Comparison of ENCODE assay signal across 10 cellular contexts in the genomic region with DNA sequence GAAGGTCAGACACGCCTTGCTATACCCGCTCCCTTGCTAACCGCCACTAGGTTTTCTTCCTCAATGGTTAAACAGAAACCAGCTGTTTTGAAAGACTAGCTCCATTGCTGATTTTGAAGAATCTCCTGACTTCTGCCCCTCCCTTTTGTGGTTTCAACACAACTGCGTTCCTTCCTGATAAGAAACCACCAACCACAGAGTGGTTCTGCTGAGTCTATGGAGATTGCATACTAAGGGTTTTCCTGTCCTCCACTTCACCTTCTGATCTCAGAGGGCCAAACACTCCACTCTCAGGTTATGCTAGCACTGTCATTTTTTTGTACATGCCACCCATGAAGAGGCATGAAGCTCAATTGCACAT.
DNase-seq lines count a peak whose midpoint lies in the region; ATAC-seq and TF ChIP-seq lines count a peak whose summit lies in the region.
"Had no signal": no experiment of that assay in that cellular context is flagged by ENCODE, and none has a peak within 500 bp of the region (broad histone marks: within the 10 kb centered on the region; RNA-seq: fewer than 3 reads in every experiment).

No MANE protein-coding gene starts in this region.

- no peaks in the 10 kb centered on the region for H3K27me3 ChIP-seq in ovary

- H3K4me3 Mint-ChIP-seq in activated T-helper 17 cell treated with anti-CD3 and anti-CD28 coated beads, Interleukin-2, amount 50 U/mL, for 72 hours = peak overlapping the region; percentile 16

- H3K27ac ChIP-seq in ovary = no peak overlapping the region
- H3K27ac ChIP-seq: parathyroid adenoma, VCaP had no signal

- 29 to 41% (median 33%) methylated on average over 4 of the region's 4 CpGs for WGBS in ovary, 3 donors

- no peak for TF ChIP-seq CTCF in GM12864 (IDR thresholded peaks at IDR 0.05; ENCODE audit: low read depth, low read length, missing control alignments)
- TF ChIP-seq CTCF in ovary (IDR thresholded peaks at IDR 0.05) = no peak

- ATAC-seq in GM21529 (IDR thresholded peaks at IDR 0.05; ENCODE audit: unreplicated experiment) (peak; percentile 89), GM21786 (IDR thresholded peaks at IDR 0.05; ENCODE audit: unreplicated experiment) (no peak)
- peak; percentile 95 for ATAC-seq in activated T-helper 17 cell treated with anti-CD3 and anti-CD28 coated beads, Interleukin-2, amount 50 U/mL, for 72 hours (replicated peaks)

- DNase-seq in GM12864 (ENCODE audit: low read depth) = peak; percentile 64
- DNase-seq in KG1 (lab: John Stamatoyannopoulos, UW) = peak; percentile 90
- DNase-seq in myocyte (ENCODE audit: low read depth) = peak; percentile 44
- DNase-seq in ovary = no peak
- DNase-seq in NCI-H2171 (lab: John Stamatoyannopoulos, UW) = no peak

- H3K4me1 Mint-ChIP-seq in activated T-helper 17 cell treated with anti-CD3 and anti-CD28 coated beads, Interleukin-2, amount 50 U/mL, for 72 hours = peaks cover 13% of the 10 kb centered on the region

- peak overlapping the region; percentile 2 for H3K27ac Mint-ChIP-seq in activated T-helper 17 cell treated with anti-CD3 and anti-CD28 coated beads, Interleukin-2, amount 50 U/mL, for 72 hours

- intact Hi-C loops in ovary (cut with DNase I) = no loop called here

- TF ChIP-seq POLR2A in ovary (IDR thresholded peaks at IDR 0.05) = no peak

- H3K9me3 ChIP-seq in ovary = no peaks in the 10 kb centered on the region

- H3K4me1 ChIP-seq in ovary (ENCODE audit: insufficient read depth) = no peaks in the 10 kb centered on the region
- H3K4me1 ChIP-seq: parathyroid adenoma had no signal

- H3K4me3 ChIP-seq in GM12864 (ENCODE audit: low read depth, low read length) (no peak overlapping the region), ovary (no peak overlapping the region)

- H3K36me3 Mint-ChIP-seq in activated T-helper 17 cell treated with anti-CD3 and anti-CD28 coated beads, Interleukin-2, amount 50 U/mL, for 72 hours (ENCODE audit: low read depth) = no peaks in the 10 kb centered on the region

- TF ChIP-seq EP300 in ovary (IDR thresholded peaks at IDR 0.05) = no peak

- H3K27me3 Mint-ChIP-seq in activated T-helper 17 cell treated with anti-CD3 and anti-CD28 coated beads, Interleukin-2, amount 50 U/mL, for 72 hours = peaks cover 44% of the 10 kb centered on the region

- H3K9me3 Mint-ChIP-seq in activated T-helper 17 cell treated with anti-CD3 and anti-CD28 coated beads, Interleukin-2, amount 50 U/mL, for 72 hours = no peaks in the 10 kb centered on the region

- no peaks in the 10 kb centered on the region for H3K36me3 ChIP-seq in ovary

Comparison
In these comparisons a context has a peak if more than half of its experiments do, and no peak if none do; other contexts are left out.
1. DNase-seq: peak in GM12864 (single experiment), KG1 (single experiment) and myocyte (single experiment); none in ovary (0 of 5) and NCI-H2171 (single experiment).